8 cellular contexts compared by ENCODE assay signal in genomic region chr12:12717586-12718381, GRCh38. TPM values are rescaled to one million over a fixed set of nuclear protein-coding genes. Genes with fewer than 3 reads are reported as not detected.
DNase-seq lines count a peak whose midpoint lies in the region; ATAC-seq and TF ChIP-seq lines count a peak whose summit lies in the region.

No MANE protein-coding gene starts in this region.

- 0% methylated on average over 27 to 62 of the region's 62 CpGs for WGBS in endodermal cell (ENCODE audit: insufficient coverage in 1 of 2, insufficient read length in 1 of 2), 2 experiments

- intact Hi-C loops in Right ventricle myocardium inferior (cut with DNase I) (loop anchor here (1.0 to 5.0 kb wide), 4 partner anchors 8 to 105 kb away; partner anchors contain the start of genes CREBL2 and GPR19), cardiac septum (cut with DNase I) (loop anchor here (1.0 to 5.0 kb wide), 4 partner anchors 8 to 105 kb away; partner anchors contain the start of genes APOLD1, CREBL2 and GPR19), mucosa of descending colon (cut with DNase I, micrococcal nuclease) (no loop called here), uterus (cut with DNase I; ENCODE audit: low total_unique reads) (loop anchor here (1.0 kb wide), 1 partner anchor 8 kb away; no protein-coding TSS in a partner anchor)

- H3K9ac ChIP-seq in endodermal cell (ENCODE audit: extremely low read depth, low read length, poor library complexity, severe bottlenecking) = peak overlapping the region; percentile 76

- no peaks in the 10 kb centered on the region for H3K27me3 Mint-ChIP-seq in T-helper 1 cell treated with Interleukin-12 subunit alpha and Interleukin-12 subunit beta and Interleukin-4 antibody, amounts not matched to agents 30 μg/mL and 1 μg/mL, for 36 hours (ENCODE audit: low read depth)
- H3K27me3 Mint-ChIP-seq in endodermal cell (ENCODE audit: insufficient read depth) = peaks cover 9% of the 10 kb centered on the region

- ATAC-seq in Right ventricle myocardium inferior (no peak), HG03103 (IDR thresholded peaks at IDR 0.05; ENCODE audit: low read depth, unreplicated experiment) (peak; percentile 2), mucosa of descending colon (peak; percentile 12)

- peak; percentile 81 for DNase-seq in Right ventricle myocardium inferior (ENCODE audit: missing footprints)
- no peak for DNase-seq in cardiac septum (ENCODE audit: low spot score)
- DNase-seq in endodermal cell = peak; percentile 84
- peak; percentile 45 to 66 (median 66) for DNase-seq in mucosa of descending colon
- no peak for DNase-seq in uterus
- no peak for DNase-seq in NCI-H2171 treated with DMSO at 0.1 percent for 48 hours (lab: John Stamatoyannopoulos, UW)

- no peak for TF ChIP-seq POLR2A in uterus (IDR thresholded peaks at IDR 0.05)

- peak overlapping the region; percentile 94 for H3K27ac Mint-ChIP-seq in T-helper 1 cell treated with Interleukin-12 subunit alpha and Interleukin-12 subunit beta and Interleukin-4 antibody, amounts not matched to agents 30 μg/mL and 1 μg/mL, for 36 hours
- H3K27ac Mint-ChIP-seq in endodermal cell = peak overlapping the region; percentile 93

- H3K4me1 Mint-ChIP-seq in T-helper 1 cell treated with Interleukin-12 subunit alpha and Interleukin-12 subunit beta and Interleukin-4 antibody, amounts not matched to agents 30 μg/mL and 1 μg/mL, for 36 hours (ENCODE audit: low read depth) = peaks cover 55% of the 10 kb centered on the region
- peaks cover 63% of the 10 kb centered on the region for H3K4me1 Mint-ChIP-seq in endodermal cell

- peak; percentile 24 for TF ChIP-seq CTCF in endodermal cell (conservative IDR thresholded peaks at IDR 0.05)
- TF ChIP-seq CTCF in mucosa of descending colon (IDR thresholded peaks at IDR 0.05) = no peak
- no peak for TF ChIP-seq CTCF in uterus (IDR thresholded peaks at IDR 0.05)

- peak overlapping the region; percentile 82 for H3K27ac ChIP-seq in endodermal cell (ENCODE audit: low read depth, low read length)
- H3K27ac ChIP-seq in uterus = peak overlapping the region; percentile 100

- H3K9me3 Mint-ChIP-seq in T-helper 1 cell treated with Interleukin-12 subunit alpha and Interleukin-12 subunit beta and Interleukin-4 antibody, amounts not matched to agents 30 μg/mL and 1 μg/mL, for 36 hours = no peaks in the 10 kb centered on the region
- H3K9me3 Mint-ChIP-seq in endodermal cell = no peaks in the 10 kb centered on the region

- H3K4me3 ChIP-seq in endodermal cell (ENCODE audit: low read length) (peak overlapping the region; percentile 99), mucosa of descending colon (peak overlapping the region; percentile 99), uterus (peak overlapping the region; percentile 98 to 99)

- peaks cover 55% of the 10 kb centered on the region for H3K36me3 Mint-ChIP-seq in T-helper 1 cell treated with Interleukin-12 subunit alpha and Interleukin-12 subunit beta and Interleukin-4 antibody, amounts not matched to agents 30 μg/mL and 1 μg/mL, for 36 hours (ENCODE audit: low read depth)
- peaks cover 41% of the 10 kb centered on the region for H3K36me3 Mint-ChIP-seq in endodermal cell (ENCODE audit: low read depth)

- H3K4me3 Mint-ChIP-seq in T-helper 1 cell treated with Interleukin-12 subunit alpha and Interleukin-12 subunit beta and Interleukin-4 antibody, amounts not matched to agents 30 μg/mL and 1 μg/mL, for 36 hours = peak overlapping the region; percentile 98
- peak overlapping the region; percentile 97 for H3K4me3 Mint-ChIP-seq in endodermal cell

- H3K4me1 ChIP-seq in endodermal cell (ENCODE audit: control insufficient read depth, insufficient read depth, low read length) (peaks cover 16% of the 10 kb centered on the region), mucosa of descending colon (ENCODE audit: low read depth) (peaks cover 49% of the 10 kb centered on the region), uterus (peaks cover 0 to 8% of the 10 kb centered on the region in 2 donors)

- H3K9me3 ChIP-seq in endodermal cell (ENCODE audit: control insufficient read depth, low read length) = no peaks in the 10 kb centered on the region
- no peaks in the 10 kb centered on the region for H3K9me3 ChIP-seq in mucosa of descending colon
- H3K9me3 ChIP-seq in uterus = no peaks in the 10 kb centered on the region

- H3K36me3 ChIP-seq in endodermal cell (ENCODE audit: control insufficient read depth, insufficient read depth, low read length) = peaks cover 43% of the 10 kb centered on the region
- H3K36me3 ChIP-seq in mucosa of descending colon (ENCODE audit: low read depth) = no peaks in the 10 kb centered on the region
- no peaks in the 10 kb centered on the region for H3K36me3 ChIP-seq in uterus

- H3K27me3 ChIP-seq in endodermal cell (ENCODE audit: control insufficient read depth, insufficient read depth, low read length, poor library complexity, severe bottlenecking) = no peaks in the 10 kb centered on the region
- no peaks in the 10 kb centered on the region for H3K27me3 ChIP-seq in uterus

RNA-seq across cellular contexts. Expression of gene CDKN1B, which starts 0.6 kb away (rescaled TPM):
- total RNA-seq in Right ventricle myocardium inferior (38.0 TPM), cardiac septum (29.5 TPM), endodermal cell (10 to 100 TPM; 40.1 to 63.9 TPM), mucosa of descending colon (10 to 100 TPM; 46.7 to 71.1 (median 53.0) TPM), uterus (100 to 1,000 TPM in 1 of 4 donors, 10 to 100 TPM in 3; 40.7 to 104 (median 86.0) TPM)
- polyA plus RNA-seq in endodermal cell (2013, experiment 1 of 2) = 52.2 TPM
- 53.2 TPM for polyA plus RNA-seq in endodermal cell (2013, experiment 2 of 2)

RNA-seq across cellular contexts. Expression of gene GPR19, which starts 21.8 kb away (rescaled TPM):
- total RNA-seq in Right ventricle myocardium inferior (not detected), cardiac septum (not detected), endodermal cell (1 to 10 TPM; 5.4 to 7.2 TPM), mucosa of descending colon (under 1 TPM; 0.52 to 0.89 (median 0.82) TPM), uterus (under 1 TPM in 1 of 4 donors, not detected in 3; 0.83 TPM)
- polyA plus RNA-seq in endodermal cell (2013, experiment 1 of 2) = 15.4 TPM
- 11.8 TPM for polyA plus RNA-seq in endodermal cell (2013, experiment 2 of 2)

Comparison
In these comparisons a context has a peak if more than half of its experiments do, and no peak if none do; other contexts are left out.
1. DNase-seq: peak in Right ventricle myocardium inferior (single experiment), endodermal cell (single experiment) and mucosa of descending colon (3 of 3); none in cardiac septum (single experiment), uterus (0 of 2) and NCI-H2171 treated with DMSO at 0.1 percent for 48 hours (single experiment).
2. intact Hi-C loops: an anchor here in Right ventricle myocardium inferior (1.0 to 5.0 kb wide), cardiac septum (1.0 to 5.0 kb wide) and uterus (1.0 kb wide); none called in mucosa of descending colon.
3. Peak in every context shown above with its lines, with median percentiles within 50 percentile points of each other: H3K4me3 ChIP-seq.